ENCODE assay signal across 27 cellular contexts in the genomic region with DNA sequence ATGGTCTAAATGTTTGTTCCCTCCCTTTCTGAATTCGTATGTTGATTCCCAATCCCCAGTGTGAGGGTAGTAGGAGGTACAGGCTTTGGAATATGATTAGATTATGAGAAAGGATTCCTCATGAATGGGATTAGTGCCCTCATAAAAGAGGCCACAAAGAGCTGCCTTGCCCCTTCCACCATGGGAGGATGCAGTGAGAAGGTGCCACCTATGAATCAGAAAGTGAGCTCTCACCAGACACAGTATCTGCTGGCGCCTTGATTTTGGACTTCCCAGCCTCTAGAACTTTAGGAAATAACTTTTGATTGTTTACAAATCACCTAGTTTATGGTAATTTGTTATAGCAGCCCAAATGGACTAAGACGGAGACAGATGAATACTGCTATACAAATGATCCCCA. TPM values are rescaled to one million over a fixed set of nuclear protein-coding genes. Genes with fewer than 3 reads are reported as not detected.
DNase-seq lines count a peak whose midpoint lies in the region; ATAC-seq and TF ChIP-seq lines count a peak whose summit lies in the region.
"Had no signal": no experiment of that assay in that cellular context is flagged by ENCODE, and none has a peak within 500 bp of the region (broad histone marks: within the 10 kb centered on the region; RNA-seq: fewer than 3 reads in every experiment).

No MANE protein-coding gene starts in this region.

- H4K20me1 ChIP-seq in Karpas-422 (ENCODE audit: insufficient read depth, low read depth, low read length) (no peaks in the 10 kb centered on the region), smooth muscle cell (ENCODE audit: low read depth) (no peaks in the 10 kb centered on the region)
- H4K20me1 ChIP-seq: BLaER1 had no signal

- no peaks in the 10 kb centered on the region for H3K9me3 Mint-ChIP-seq in type B pancreatic cell
- H3K9me3 Mint-ChIP-seq: CD4-positive, CD25-positive, alpha-beta regulatory T cell; GM23338; HFFc6 had no signal

- no peak overlapping the region for H2AFZ ChIP-seq in Karpas-422 (ENCODE audit: low read length)
- H2AFZ ChIP-seq in smooth muscle cell (ENCODE audit: low read depth): no peak overlapping the region
- H2AFZ ChIP-seq: GM23338, PC-9 had no signal

- H3K79me2 ChIP-seq in Karpas-422 (ENCODE audit: low read length) (peaks cover 64% of the 10 kb centered on the region), smooth muscle cell (ENCODE audit: low read depth) (peaks cover 29% of the 10 kb centered on the region)

- H3K9me3 ChIP-seq in Karpas-422 (ENCODE audit: low read length) (no peaks in the 10 kb centered on the region), smooth muscle cell (replicated peaks; ENCODE audit: low read depth) (no peaks in the 10 kb centered on the region)
- H3K9me3 ChIP-seq: BLaER1, SJCRH30 had no signal

- WGBS in smooth muscle cell (ENCODE audit: low lambda C conversion rate): 54% methylated on average over 3 of the region's 3 CpGs

- H3K9ac ChIP-seq in Karpas-422 (ENCODE audit: low read length) (no peak overlapping the region), smooth muscle cell (ENCODE audit: low read depth) (no peak overlapping the region)
- H3K9ac ChIP-seq: BLaER1 had no signal

- peaks cover 20% of the 10 kb centered on the region for H3K4me1 Mint-ChIP-seq in type B pancreatic cell (ENCODE audit: unreplicated experiment)

- no peaks in the 10 kb centered on the region for H3K27me3 Mint-ChIP-seq in type B pancreatic cell

- H3K9me2 ChIP-seq in Karpas-422 (replicated peaks; ENCODE audit: insufficient read depth, low read length): no peaks in the 10 kb centered on the region

- TF ChIP-seq CTCF in coronary artery (IDR thresholded peaks at IDR 0.05) (no peak), type B pancreatic cell (conservative IDR thresholded peaks at IDR 0.05) (no peak), smooth muscle cell (IDR thresholded peaks at IDR 0.05; ENCODE audit: borderline replicate concordance, insufficient read depth, poor library complexity, severe bottlenecking) (no peak)

- peaks cover 9% of the 10 kb centered on the region for H3K36me3 Mint-ChIP-seq in type B pancreatic cell

- H3K27ac Mint-ChIP-seq in type B pancreatic cell: no peak overlapping the region
- H3K27ac Mint-ChIP-seq: GM23338, H9, HFFc6 had no signal

- H3K36me3 ChIP-seq in Karpas-422 (ENCODE audit: insufficient read depth, low read length) (no peaks in the 10 kb centered on the region), smooth muscle cell (ENCODE audit: low read depth) (no peaks in the 10 kb centered on the region)
- H3K36me3 ChIP-seq: BLaER1, SJCRH30 had no signal

- H3K27ac ChIP-seq in Karpas-422 (ENCODE audit: low read length): peak overlapping the region; percentile 40
- H3K27ac ChIP-seq in coronary artery: no peak overlapping the region
- no peak overlapping the region for H3K27ac ChIP-seq in smooth muscle cell (ENCODE audit: low read depth)
- H3K27ac ChIP-seq: 22Rv1, BLaER1, PC-9, SJCRH30 had no signal

- H3K27me3 ChIP-seq in Karpas-422 (ENCODE audit: low read length) (no peaks in the 10 kb centered on the region), smooth muscle cell (ENCODE audit: low read depth) (no peaks in the 10 kb centered on the region)
- H3K27me3 ChIP-seq: BLaER1, SJCRH30 had no signal

- peaks cover 81% of the 10 kb centered on the region for H3K4me1 ChIP-seq in Karpas-422 (ENCODE audit: low read length)
- H3K4me1 ChIP-seq in smooth muscle cell (ENCODE audit: low read depth): no peaks in the 10 kb centered on the region
- H3K4me1 ChIP-seq: SJCRH30 had no signal

- peak overlapping the region; percentile 28 for H3K4me3 Mint-ChIP-seq in type B pancreatic cell
- H3K4me3 Mint-ChIP-seq: CD4-positive, CD25-positive, alpha-beta regulatory T cell; GM23338; H9; HFFc6 had no signal

- H3K4me2 ChIP-seq in Karpas-422 (ENCODE audit: low read depth, low read length, poor library complexity, severe bottlenecking) (peak overlapping the region; percentile 40), smooth muscle cell (no peak overlapping the region)
- H3K4me2 ChIP-seq: BLaER1, GM23338, PC-9 had no signal

- no peak for ATAC-seq in GM19397 (IDR thresholded peaks at IDR 0.05; ENCODE audit: unreplicated experiment)
- ATAC-seq: GM23338, Right ventricle myocardium inferior, SK-N-SH treated with all-trans-retinoic acid at 6 μM for 48 hours had no signal

- no peaks in the 10 kb centered on the region for H3F3A ChIP-seq in smooth muscle cell (ENCODE audit: low read depth)

- H3K4me3 ChIP-seq in Karpas-422 (ENCODE audit: low read length) (no peak overlapping the region), coronary artery (peak overlapping the region; percentile 33), smooth muscle cell (no peak overlapping the region)
- H3K4me3 ChIP-seq: BLaER1, GM23338, PC-9, SJCRH30 had no signal

- DNase-seq in NCI-H82 (lab: John Stamatoyannopoulos, UW): peak; percentile 13
- DNase-seq in NCI-H82 treated with DMSO at 0.1 percent for 48 hours (lab: John Stamatoyannopoulos, UW; ENCODE audit: unreplicated experiment): no peak
- no peak for DNase-seq in Karpas-422
- no peak for DNase-seq in coronary artery (ENCODE audit: low spot score)
- no peak for DNase-seq in type B pancreatic cell (ENCODE audit: extremely low spot score, unreplicated experiment)
- no peak for DNase-seq in smooth muscle cell (lab: John Stamatoyannopoulos, UW; ENCODE audit: unreplicated experiment)
- no peak for DNase-seq in COLO829 (ENCODE audit: low spot score)
- DNase-seq: ACHN; CD4-positive, CD25-positive, alpha-beta regulatory T cell; COR-L47; GF-D8; H9; HFFc6; KBM-7; MM.1S; NCI-H2029; NCI-H446; NCI-H524 treated with DMSO at 0.1 percent for 48 hours; NCI-H774; PC-9; SJCRH30 had no signal

RNA-seq across cellular contexts. Expression of a gene that starts 3.6 kb away (rescaled TPM):
- 18.9 and 27.4 TPM in 2 replicates for total RNA-seq in Karpas-422 (2014; rRNA removed; shearing (Covaris generic); ENCODE audit: low replicate concordance)
- total RNA-seq in type B pancreatic cell (ENCODE audit: low replicate concordance) (17.1 and 33.5 TPM in 2 replicates), smooth muscle cell (28.4 and 29.6 TPM in 2 replicates)
- 8.6 and 9.2 TPM in 2 replicates for polyA plus RNA-seq in smooth muscle cell

RNA-seq across cellular contexts. Expression of a gene that starts 25.2 kb away (rescaled TPM):
- total RNA-seq in Karpas-422 (2014; rRNA removed; shearing (Covaris generic); ENCODE audit: low replicate concordance): 25.4 and 94.5 TPM in 2 replicates
- total RNA-seq in type B pancreatic cell (ENCODE audit: low replicate concordance): 12.2 and 12.8 TPM in 2 replicates
- total RNA-seq in smooth muscle cell: 35.5 and 51.9 TPM in 2 replicates
- 29.0 and 38.5 TPM in 2 replicates for polyA plus RNA-seq in smooth muscle cell
